Comparison of ENCODE assay signal across 1 cellular context in the genomic region with DNA sequence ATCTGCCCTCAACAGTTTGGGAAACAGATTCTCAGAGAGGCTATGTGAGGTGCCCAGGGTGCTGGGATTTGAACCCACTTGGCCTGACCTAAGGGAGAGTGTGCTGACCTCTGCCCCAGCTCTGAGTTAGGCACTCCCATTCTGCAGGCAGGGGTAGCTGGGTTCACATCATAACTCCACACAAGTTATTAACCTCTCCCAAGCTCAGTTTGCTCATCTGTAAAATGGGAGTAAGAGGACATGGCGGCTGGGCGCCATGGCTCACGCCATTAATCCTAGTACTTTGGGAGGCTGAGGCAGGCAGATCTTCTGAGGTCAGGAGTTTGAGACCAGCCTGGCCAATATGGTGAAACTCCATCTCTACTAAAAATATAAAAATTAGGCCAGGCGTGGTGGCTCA.
TF ChIP-seq lines count a peak whose summit lies in the region.

No MANE protein-coding gene starts in this region.

TF ChIP-seq in H1, 55 proteins besides CTCF, POLR2A, EP300 and RAD21:
- 0 out of 2 replicates have a peak, but pooled peaks have one; percentile 12 for TF ChIP-seq KDM1A (IDR thresholded peaks at IDR 0.05; ENCODE audit: borderline replicate concordance, low read length)
- TF ChIP-seq, protein P1, sequence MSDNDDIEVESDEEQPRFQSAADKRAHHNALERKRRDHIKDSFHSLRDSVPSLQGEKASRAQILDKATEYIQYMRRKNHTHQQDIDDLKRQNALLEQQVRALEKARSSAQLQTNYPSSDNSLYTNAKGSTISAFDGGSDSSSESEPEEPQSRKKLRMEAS (IDR thresholded peaks at IDR 0.05), result no peak
